ENCODE assay signal across 8 cellular contexts in the genomic region with DNA sequence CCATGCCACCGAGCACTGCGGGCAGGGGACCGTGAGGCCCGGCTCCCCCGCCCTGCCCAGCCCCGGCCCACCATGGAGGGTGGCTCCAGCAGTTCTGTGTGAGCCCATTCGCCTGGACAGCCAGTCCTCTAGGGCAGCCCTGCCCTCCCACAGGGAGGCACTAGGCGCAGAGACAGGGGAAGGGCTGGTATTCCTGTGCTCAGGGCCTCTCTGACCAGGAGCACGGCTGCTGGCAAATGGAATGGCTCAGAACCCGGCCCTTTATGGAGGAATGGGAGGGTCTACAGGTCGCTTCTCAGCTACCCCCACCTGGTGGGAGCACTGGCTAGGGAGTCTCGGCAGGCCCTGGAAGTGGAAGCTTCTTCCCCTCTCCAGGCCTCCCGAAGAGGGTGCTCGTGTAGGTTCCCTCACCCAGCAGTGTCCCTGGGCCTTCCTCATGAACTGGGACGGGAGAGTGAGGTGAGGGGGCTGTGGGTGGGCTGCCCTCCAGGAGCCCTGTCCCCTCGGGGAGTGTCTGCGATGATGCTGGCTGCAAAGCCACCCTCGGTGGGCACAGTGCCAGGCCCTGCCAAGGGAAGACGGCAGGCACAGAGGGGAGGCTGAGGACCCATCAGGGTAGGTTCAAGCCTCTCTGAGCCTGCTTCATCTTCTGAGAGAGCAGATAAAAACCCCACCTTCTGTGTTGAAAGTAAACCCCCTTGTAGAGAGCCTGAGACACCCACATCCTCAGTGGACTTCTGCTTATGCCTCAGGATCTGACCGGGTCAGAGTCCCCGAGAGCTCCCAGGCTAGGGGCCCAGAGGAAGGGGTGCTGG. TPM values are rescaled to one million over a fixed set of nuclear protein-coding genes. Genes with fewer than 3 reads are reported as not detected.
DNase-seq lines count a peak whose midpoint lies in the region; ATAC-seq and TF ChIP-seq lines count a peak whose summit lies in the region.

No MANE protein-coding gene starts in this region.

- intact Hi-C loops in Right ventricle myocardium superior (cut with DNase I) = no loop called here
- intact Hi-C loops in vagina (cut with DNase I) = no loop called here
- intact Hi-C loops in left lung (cut with DNase I) = no loop called here

- ATAC-seq in Right ventricle myocardium superior (ENCODE audit: poor library complexity) (no peak), left lung (no peak)

- DNase-seq in right atrium auricular region (ENCODE audit: low spot score) (peak; percentile 58), Right ventricle myocardium superior (no peak), SK-MEL-5 (ENCODE audit: low read depth, low spot score) (peak; percentile 22), hepatic stellate cell (ENCODE audit: low spot score) (peak; percentile 12), vagina (ENCODE audit: extremely low spot score in 2 of 2) (peak in 1 of 2 donors; percentile 86), left lung (no peak), activated gamma-delta T cell treated with Interleukin-2 at 50 U/mL for 16 hours (no peak), NCI-H128 (lab: John Stamatoyannopoulos, UW; ENCODE audit: unreplicated experiment) (no peak)

- H3K4me1 ChIP-seq in right atrium auricular region (peaks cover 0 to 42% of the 10 kb centered on the region in 2 donors), vagina (peaks cover 26% of the 10 kb centered on the region), left lung (peaks cover 8 to 45% of the 10 kb centered on the region in 2 donors)

- H3K27me3 ChIP-seq in right atrium auricular region = no peaks in the 10 kb centered on the region
- H3K27me3 ChIP-seq in vagina = no peaks in the 10 kb centered on the region
- H3K27me3 ChIP-seq in left lung = peaks cover 0 to 52% of the 10 kb centered on the region in 2 donors

- peak overlapping the region in 1 of 2 donors; percentile 61 for H3K4me3 ChIP-seq in right atrium auricular region
- peak overlapping the region; percentile 50 to 68 for H3K4me3 ChIP-seq in vagina
- peak overlapping the region in 1 of 2 donors; percentile 59 for H3K4me3 ChIP-seq in left lung

- peak overlapping the region; percentile 87 to 94 for H3K27ac ChIP-seq in right atrium auricular region
- peak overlapping the region; percentile 69 for H3K27ac ChIP-seq in vagina
- no peak overlapping the region for H3K27ac ChIP-seq in left lung

- in situ Hi-C loops in SK-MEL-5 (cut with HindIII; ENCODE audit: low pct_unique_long_range_greater_than_20kb, low sequenced_read_pairs) = no loop called here

- no peak for TF ChIP-seq POLR2A in vagina (IDR thresholded peaks at IDR 0.05)

- H3K36me3 ChIP-seq in right atrium auricular region = no peaks in the 10 kb centered on the region
- H3K36me3 ChIP-seq in vagina = no peaks in the 10 kb centered on the region
- H3K36me3 ChIP-seq in left lung = no peaks in the 10 kb centered on the region

- TF ChIP-seq CTCF in right atrium auricular region (IDR thresholded peaks at IDR 0.05) = no peak
- no peak for TF ChIP-seq CTCF in vagina (IDR thresholded peaks at IDR 0.05)
- TF ChIP-seq CTCF in left lung (IDR thresholded peaks at IDR 0.05) = no peak

- no peaks in the 10 kb centered on the region for H3K9me3 ChIP-seq in right atrium auricular region
- H3K9me3 ChIP-seq in vagina = no peaks in the 10 kb centered on the region
- H3K9me3 ChIP-seq in left lung = no peaks in the 10 kb centered on the region

RNA-seq across cellular contexts. Expression of gene MELTF, which starts 1.5 kb away (rescaled TPM):
- 1 to 10 TPM; 3.1 to 6.7 TPM for total RNA-seq in right atrium auricular region
- 3.1 TPM for total RNA-seq in Right ventricle myocardium superior
- total RNA-seq in SK-MEL-5 (2014; rRNA removed; shearing (Covaris generic)) = 188 and 210 TPM in 2 replicates
- polyA plus RNA-seq in SK-MEL-5 (2015; cell fraction: cytosol; rRNA removed) = 426 and 495 TPM in 2 replicates
- 460 and 516 TPM in 2 replicates for polyA plus RNA-seq in SK-MEL-5 (2015; cell fraction: nucleus; rRNA removed)
- 23.6 TPM for total RNA-seq in vagina
- 1 to 10 TPM; 5.2 to 8.4 TPM for total RNA-seq in left lung

RNA-seq across cellular contexts. Expression of gene PIGZ, which starts 59.5 kb away (rescaled TPM):
- 1 to 10 TPM; 5.4 to 7.0 TPM for total RNA-seq in right atrium auricular region
- 2.2 TPM for total RNA-seq in Right ventricle myocardium superior
- total RNA-seq in SK-MEL-5 (2014; rRNA removed; shearing (Covaris generic)) = 1.2 TPM in 2 replicates
- 2.4 and 3.8 TPM in 2 replicates for polyA plus RNA-seq in SK-MEL-5 (2015; cell fraction: cytosol; rRNA removed)
- 11.5 and 20.1 TPM in 2 replicates for polyA plus RNA-seq in SK-MEL-5 (2015; cell fraction: nucleus; rRNA removed)
- total RNA-seq in vagina = 9.8 TPM
- total RNA-seq in left lung = 1 to 10 TPM; 2.9 to 6.3 TPM

Comparison
In these comparisons a context has a peak if more than half of its experiments do, and no peak if none do; other contexts are left out.
1. DNase-seq: peak in right atrium auricular region (single experiment), SK-MEL-5 (single experiment) and hepatic stellate cell (single experiment); none in Right ventricle myocardium superior (single experiment), left lung (0 of 2), activated gamma-delta T cell treated with Interleukin-2 at 50 U/mL for 16 hours (single experiment) and NCI-H128 (single experiment).
2. H3K27ac ChIP-seq: peak in right atrium auricular region (2 of 2) and vagina (single experiment); none in left lung (0 of 2).